9 cellular contexts compared by ENCODE assay signal in genomic region chr4:75995727-75996126, GRCh38. TPM values are rescaled to one million over a fixed set of nuclear protein-coding genes. Genes with fewer than 3 reads are reported as not detected.
DNase-seq lines count a peak whose midpoint lies in the region; ATAC-seq and TF ChIP-seq lines count a peak whose summit lies in the region.
"Had no signal": no experiment of that assay in that cellular context is flagged by ENCODE, and none has a peak within 500 bp of the region (broad histone marks: within the 10 kb centered on the region; RNA-seq: fewer than 3 reads in every experiment).

No MANE protein-coding gene starts in this region.

- H3K27me3 ChIP-seq in adrenal gland (no peaks in the 10 kb centered on the region), thoracic aorta (replicated peaks; ENCODE audit: insufficient read depth) (no peaks in the 10 kb centered on the region)

- no peaks in the 10 kb centered on the region for H3K9me3 ChIP-seq in adrenal gland (replicated peaks in 1 of 3)
- H3K9me3 ChIP-seq in thoracic aorta: no peaks in the 10 kb centered on the region

- WGBS in adrenal gland, 4 donors: 6 to 8% (median 7%) methylated on average over 5 of the region's 5 CpGs

- H3K27ac ChIP-seq in adrenal gland (no peak overlapping the region), thoracic aorta (no peak overlapping the region)
- H3K27ac ChIP-seq: epithelial cell of prostate had no signal

- no peak for DNase-seq in AG09319 (ENCODE audit: extremely low read depth, low read depth)
- DNase-seq in NCI-H2171 (lab: John Stamatoyannopoulos, UW): peak; percentile 12
- DNase-seq in adrenal gland: no peak
- peak; percentile 59 for DNase-seq in iPS-NIHi7 (ENCODE audit: extremely low spot score)
- DNase-seq in thoracic aorta (ENCODE audit: low spot score): no peak

- H3K4me3 ChIP-seq in adrenal gland: no peak overlapping the region
- H3K4me3 ChIP-seq in thoracic aorta: no peak overlapping the region

- ATAC-seq in thoracic aorta (ENCODE audit: insufficient number of reproducible peaks, low FRiP score, low read depth): no peak
- no peak for ATAC-seq in GM18867 (IDR thresholded peaks at IDR 0.05; ENCODE audit: unreplicated experiment)
- ATAC-seq in HG02759 (IDR thresholded peaks at IDR 0.05; ENCODE audit: unreplicated experiment): no peak

- H3K4me1 ChIP-seq in adrenal gland (replicated peaks in 1 of 2) (no peaks in the 10 kb centered on the region), thoracic aorta (ENCODE audit: control insufficient read depth in 1 of 2, low read depth in 2 of 2) (no peaks in the 10 kb centered on the region)

- intact Hi-C loops in adrenal gland (cut with DNase I): loop anchor here in 1 of 2 donors (5.0 kb wide), 1 partner anchor 72 kb away; no protein-coding TSS in a partner anchor

- TF ChIP-seq CTCF in AG09319 (IDR thresholded peaks at IDR 0.05; ENCODE audit: low read depth, low read length) (peak; percentile 54), GM12873 (IDR thresholded peaks at IDR 0.05; ENCODE audit: insufficient read depth, low read depth, low read length, missing control alignments) (peak; percentile 57), adrenal gland (IDR thresholded peaks at IDR 0.05) (peak; percentile 51 to 77 (median 64)), thoracic aorta (IDR thresholded peaks at IDR 0.05) (peak; percentile 67)

- H3K36me3 ChIP-seq in adrenal gland (replicated peaks in 1 of 2) (no peaks in the 10 kb centered on the region), thoracic aorta (no peaks in the 10 kb centered on the region)

- TF ChIP-seq POLR2A in adrenal gland (IDR thresholded peaks at IDR 0.05): no peak

RNA-seq across cellular contexts. Expression of gene SDAD1, which starts 5.0 kb away (rescaled TPM):
- 10 to 100 TPM; 17.3 to 50.3 (median 34.7) TPM for total RNA-seq in adrenal gland
- 10 to 100 TPM; 11.5 to 56.0 (median 15.8) TPM for polyA plus RNA-seq in adrenal gland
- total RNA-seq in thoracic aorta: 10 to 100 TPM; 34.3 to 51.9 TPM

RNA-seq across cellular contexts. Expression of gene CXCL9, which starts 11.6 kb away (rescaled TPM):
- total RNA-seq in adrenal gland: 1 to 10 TPM in 3 of 8 donors, under 1 TPM in 4, not detected in 1; 0.11 to 4.7 (median 0.34) TPM
- 1 to 10 TPM in 2 of 3 donors, under 1 TPM in 1; 0.67 to 6.4 (median 1.9) TPM for polyA plus RNA-seq in adrenal gland
- 1 to 10 TPM in 1 of 2 donors, under 1 TPM in 1; 0.63 to 1.2 TPM for total RNA-seq in thoracic aorta

RNA-seq across cellular contexts. Expression of gene CXCL10, which starts 27.6 kb away (rescaled TPM):
- total RNA-seq in adrenal gland: 10 to 100 TPM in 1 of 8 donors, 1 to 10 TPM in 3, under 1 TPM in 3, not detected in 1; 0.28 to 41.4 (median 1.4) TPM
- polyA plus RNA-seq in adrenal gland: 1 to 10 TPM; 1.1 to 6.8 (median 3.0) TPM
- total RNA-seq in thoracic aorta: 10 to 100 TPM in 1 of 2 donors, 1 to 10 TPM in 1; 1.3 to 16.2 TPM

RNA-seq across cellular contexts. Expression of gene CXCL11, which starts 40.1 kb away (rescaled TPM):
- under 1 TPM in 2 of 8 donors, not detected in 6; 0.61 to 0.98 TPM for total RNA-seq in adrenal gland
- 1 to 10 TPM in 1 of 3 donors, under 1 TPM in 2; 0.10 to 1.2 (median 0.24) TPM for polyA plus RNA-seq in adrenal gland
- not detected for total RNA-seq in thoracic aorta

RNA-seq across cellular contexts. Expression of gene NAAA, which starts 54.9 kb away (rescaled TPM):
- total RNA-seq in adrenal gland (10 to 100 TPM; 20.2 to 75.6 (median 40.3) TPM), thoracic aorta (100 to 1,000 TPM; 142 to 152 TPM)
- polyA plus RNA-seq in adrenal gland: 10 to 100 TPM in 1 of 3 donors, 1 to 10 TPM in 2; 5.1 to 12.5 (median 7.8) TPM

Comparison
In these comparisons a context has a peak if more than half of its experiments do, and no peak if none do; other contexts are left out.
1. DNase-seq: peak in NCI-H2171 (single experiment) and iPS-NIHi7 (single experiment); none in AG09319 (single experiment), adrenal gland (0 of 7) and thoracic aorta (single experiment).
2. Peak in every context shown above with its lines, with median percentiles within 50 percentile points of each other: CTCF ChIP-seq.